11 cellular contexts compared by ENCODE assay signal in genomic region chr9:23245067-23245466, GRCh38.
"Had no signal": no experiment of that assay in that cellular context is flagged by ENCODE, and none has a peak within 500 bp of the region (broad histone marks: within the 10 kb centered on the region; RNA-seq: fewer than 3 reads in every experiment).

No MANE protein-coding gene starts in this region.

- FAIRE-seq: H1, H54 had no signal

- H3K4me3 ChIP-seq: GM23248, GM23338, HAP-1 had no signal

- H2AFZ ChIP-seq: GM23248, GM23338 had no signal

- H3K9ac ChIP-seq: GM23248 had no signal

- H3K4me2 ChIP-seq: GM23338 had no signal

- H3K9me3 ChIP-seq: HAP-1 had no signal

- H3K36me3 ChIP-seq: HAP-1 had no signal

- ATAC-seq: GM23338, HCT116 had no signal

- H3K27ac ChIP-seq: GM23248 had no signal

- DNase-seq: GM23248, GOT3, H7, H9, HCEC 1CT, HFFc6 had no signal

- H3K4me1 ChIP-seq: HAP-1 had no signal
